8 cellular contexts compared by ENCODE assay signal in the genomic region with DNA sequence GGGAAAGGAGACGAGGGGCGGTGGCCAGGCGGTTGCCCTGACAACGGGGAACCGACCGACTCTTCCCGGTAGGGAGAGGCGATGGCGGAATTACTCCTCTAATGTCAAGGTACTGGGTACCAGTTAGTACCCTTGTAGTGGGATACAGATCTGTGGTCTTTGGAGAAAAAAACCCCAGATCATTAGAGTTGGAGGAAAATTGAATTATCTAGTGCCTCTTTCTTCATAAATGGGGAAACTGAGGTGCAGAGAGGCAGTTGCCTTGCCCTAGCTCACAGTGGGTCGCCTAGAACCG. TPM values are rescaled to one million over a fixed set of nuclear protein-coding genes. Genes with fewer than 3 reads are reported as not detected.
DNase-seq lines count a peak whose midpoint lies in the region; ATAC-seq and TF ChIP-seq lines count a peak whose summit lies in the region.

No MANE protein-coding gene starts in this region.

- no peaks in the 10 kb centered on the region for H3K27me3 ChIP-seq in GM06990 (replicated peaks; ENCODE audit: control insufficient read depth, insufficient read depth, low read length)

- in situ Hi-C loops in GM13976 (cut with MboI; ENCODE audit: low sequenced_read_pairs, unreplicated experiment), result no loop called here

- peak overlapping the region; percentile 100 for H3K27ac Mint-ChIP-seq in T-helper 2 cell treated with Interferon-gamma antibody and Interleukin-4, amounts not matched to agents 5 μg/mL and 100 μg/mL, for 36 hours

- H3K36me3 ChIP-seq in GM06990 (ENCODE audit: control insufficient read depth, insufficient read depth, low read length), result peaks cover 2% of the 10 kb centered on the region

- ATAC-seq in GM21515 (IDR thresholded peaks at IDR 0.05; ENCODE audit: unreplicated experiment), result no peak

- TF ChIP-seq CTCF in GM06990 (IDR thresholded peaks at IDR 0.05; ENCODE audit: insufficient read depth, low read length, poor library complexity, severe bottlenecking) (no peak), fibroblast of villous mesenchyme (IDR thresholded peaks at IDR 0.05; ENCODE audit: insufficient read depth, low read depth, low read length) (no peak), GM13976 (IDR thresholded peaks at IDR 0.05; ENCODE audit: borderline replicate concordance, control extremely low read depth, extremely low read depth, insufficient read depth, missing control alignments) (no peak)

- H3K9me3 Mint-ChIP-seq in T-helper 2 cell treated with Interferon-gamma antibody and Interleukin-4, amounts not matched to agents 5 μg/mL and 100 μg/mL, for 36 hours, result no peaks in the 10 kb centered on the region

- H3K4me3 ChIP-seq in GM06990 (replicated peaks; ENCODE audit: low read depth, low read length) (peak overlapping the region; percentile 72), fibroblast of villous mesenchyme (ENCODE audit: low read depth, low read length) (peak overlapping the region; percentile 85)

- H3K4me3 Mint-ChIP-seq in T-helper 2 cell treated with Interferon-gamma antibody and Interleukin-4, amounts not matched to agents 5 μg/mL and 100 μg/mL, for 36 hours, result peak overlapping the region; percentile 99

- DNase-seq in GM06990 (ENCODE audit: extremely low read depth, insufficient read length) (no peak), fibroblast of villous mesenchyme (ENCODE audit: low read depth) (no peak), posterior vena cava (ENCODE audit: low spot score) (peak; percentile 96), GM13976 (ENCODE audit: low spot score) (no peak), KG1 (lab: John Stamatoyannopoulos, UW) (no peak), H4 (ENCODE audit: low spot score) (no peak)
- no peak for DNase-seq in T-helper 2 cell treated with Interferon-gamma antibody and Interleukin-4, amounts not matched to agents 5 μg/mL and 100 μg/mL, for 36 hours (ENCODE audit: low spot score)

- H3K36me3 Mint-ChIP-seq in T-helper 2 cell treated with Interferon-gamma antibody and Interleukin-4, amounts not matched to agents 5 μg/mL and 100 μg/mL, for 36 hours (ENCODE audit: low read depth), result no peaks in the 10 kb centered on the region

- peaks cover 21% of the 10 kb centered on the region for H3K4me1 Mint-ChIP-seq in T-helper 2 cell treated with Interferon-gamma antibody and Interleukin-4, amounts not matched to agents 5 μg/mL and 100 μg/mL, for 36 hours (ENCODE audit: low read depth)

- H3K27me3 Mint-ChIP-seq in T-helper 2 cell treated with Interferon-gamma antibody and Interleukin-4, amounts not matched to agents 5 μg/mL and 100 μg/mL, for 36 hours (ENCODE audit: low read depth), result no peaks in the 10 kb centered on the region

- intact Hi-C loops in posterior vena cava (cut with DNase I), result no loop called here

RNA-seq across cellular contexts. Expression of a gene that starts 0.5 kb away (rescaled TPM):
- total RNA-seq in fibroblast of villous mesenchyme (78.3 and 99.7 TPM in 2 replicates), posterior vena cava (10 to 100 TPM; 55.5 to 62.8 TPM)
- 94.3 and 94.6 TPM in 2 replicates for total RNA-seq in H4 (2014; rRNA removed; shearing (Covaris generic))

RNA-seq across cellular contexts. Expression of a gene that starts 27.7 kb away (rescaled TPM):
- total RNA-seq in fibroblast of villous mesenchyme, result under 0.01 TPM in 2 replicates
- total RNA-seq in posterior vena cava, result not detected
- not detected in 2 replicates for total RNA-seq in H4 (2014; rRNA removed; shearing (Covaris generic))

RNA-seq across cellular contexts. Expression of a gene that starts 58.6 kb away (rescaled TPM):
- total RNA-seq in fibroblast of villous mesenchyme (86.4 and 156 TPM in 2 replicates), posterior vena cava (100 to 1,000 TPM in 1 of 2 donors, 10 to 100 TPM in 1; 93.3 to 179 TPM)
- 9.2 and 12.2 TPM in 2 replicates for total RNA-seq in H4 (2014; rRNA removed; shearing (Covaris generic))
